ENCODE assay signal across 18 cellular contexts in genomic region chr7:137925754-137926153, GRCh38.
"Had no signal": no experiment of that assay in that cellular context is flagged by ENCODE, and none has a peak within 500 bp of the region (broad histone marks: within the 10 kb centered on the region; RNA-seq: fewer than 3 reads in every experiment).

No MANE protein-coding gene starts in this region.

- H3K27me3 ChIP-seq: esophagus squamous epithelium, ovary, sigmoid colon had no signal

- H3K9me3 Mint-ChIP-seq: activated B cell treated with CpG ODN at 0.5 μM for 24 hours; activated CD4-positive, alpha-beta memory T cell treated with anti-CD3 and anti-CD28 coated beads for 36 hours had no signal

- H3K4me1 Mint-ChIP-seq: brain had no signal

- H3K36me3 ChIP-seq: ovary had no signal

- H3K27ac Mint-ChIP-seq: activated B cell treated with CpG ODN at 0.5 μM for 24 hours; activated CD4-positive, alpha-beta memory T cell treated with anti-CD3 and anti-CD28 coated beads for 36 hours; activated naive CD8-positive, alpha-beta T cell treated with anti-CD3 and anti-CD28 coated beads, Interleukin-2, amount 10 ng/mL, durations not matched to agents 7 days and 5 days had no signal

- H3K9me3 ChIP-seq: esophagus squamous epithelium, ovary, sigmoid colon had no signal

- DNase-seq: activated B cell treated with CpG ODN at 0.5 μM for 24 hours; activated CD4-positive, alpha-beta memory T cell treated with anti-CD3 and anti-CD28 coated beads for 36 hours; activated CD4-positive, alpha-beta T cell treated with anti-CD3 and anti-CD28 coated beads for 4 hours; activated naive CD4-positive, alpha-beta T cell; activated naive CD8-positive, alpha-beta T cell treated with anti-CD3 and anti-CD28 coated beads, Interleukin-2, amount 10 ng/mL, durations not matched to agents 7 days and 5 days; amygdala; cortex of kidney; effector CD4-positive, alpha-beta T cell; esophagus squamous epithelium; hippocampal formation; islet precursor cell; ovary; sigmoid colon; stimulated activated CD4-positive, alpha-beta T cell treated with anti-CD3 and anti-CD28 coated beads, Interleukin-4, amount 100 ng/mL, for 4 hours; stimulated activated naive CD4-positive, alpha-beta T cell; T-helper 1 cell; T-helper 9 cell had no signal

- H3K27me3 Mint-ChIP-seq: activated B cell treated with CpG ODN at 0.5 μM for 24 hours; activated CD4-positive, alpha-beta memory T cell treated with anti-CD3 and anti-CD28 coated beads for 36 hours; activated naive CD8-positive, alpha-beta T cell treated with anti-CD3 and anti-CD28 coated beads, Interleukin-2, amount 10 ng/mL, durations not matched to agents 7 days and 5 days; brain had no signal

- H3K4me3 ChIP-seq: esophagus squamous epithelium, ovary, sigmoid colon had no signal

- H3K27ac ChIP-seq: esophagus squamous epithelium, ovary had no signal

- H3K4me3 Mint-ChIP-seq: activated B cell treated with CpG ODN at 0.5 μM for 24 hours; activated CD4-positive, alpha-beta memory T cell treated with anti-CD3 and anti-CD28 coated beads for 36 hours; activated naive CD8-positive, alpha-beta T cell treated with anti-CD3 and anti-CD28 coated beads, Interleukin-2, amount 10 ng/mL, durations not matched to agents 7 days and 5 days; brain had no signal
